ENCODE assay signal across 8 cellular contexts in genomic region chr7:27192546-27193334, GRCh38. TPM values are rescaled to one million over a fixed set of nuclear protein-coding genes. Genes with fewer than 3 reads are reported as not detected.
DNase-seq lines count a peak whose midpoint lies in the region; ATAC-seq lines count a peak whose summit lies in the region.
"Had no signal": no experiment of that assay in that cellular context is flagged by ENCODE, and none has a peak within 500 bp of the region (broad histone marks: within the 10 kb centered on the region; RNA-seq: fewer than 3 reads in every experiment).

No MANE protein-coding gene starts in this region.

- H3K27ac Mint-ChIP-seq in activated T-cell treated with anti-CD3 and anti-CD28 coated beads, Interleukin-2, amount 50 U/mL, for 24 hours, result no peak overlapping the region
- H3K27ac Mint-ChIP-seq in stimulated activated naive CD8-positive, alpha-beta T cell treated with anti-CD3 and anti-CD28 coated beads, Interleukin-15, Interleukin-2, amounts not matched to agents 100 ng/mL and 50 ng/mL, for 24 hours, result no peak overlapping the region
- H3K27ac Mint-ChIP-seq: T-helper 1 cell treated with Interleukin-12 subunit alpha and Interleukin-12 subunit beta and Interleukin-4 antibody, amounts not matched to agents 30 μg/mL and 1 μg/mL, for 36 hours had no signal

- H3K4me1 Mint-ChIP-seq in activated T-cell treated with anti-CD3 and anti-CD28 coated beads, Interleukin-2, amount 50 U/mL, for 24 hours (ENCODE audit: low read depth), result peaks cover 31% of the 10 kb centered on the region
- peaks cover 30% of the 10 kb centered on the region for H3K4me1 Mint-ChIP-seq in stimulated activated naive CD8-positive, alpha-beta T cell treated with anti-CD3 and anti-CD28 coated beads, Interleukin-15, Interleukin-2, amounts not matched to agents 100 ng/mL and 50 ng/mL, for 24 hours (ENCODE audit: low read depth)

- intact Hi-C loops in left colon (cut with DNase I, micrococcal nuclease), result no loop called here

- DNase-seq in HT-29 (ENCODE audit: low spot score) (peak; percentile 59), left colon (peak; percentile 34 to 60), Ammon's horn (ENCODE audit: low spot score) (no peak), epidermal melanocyte (ENCODE audit: insufficient read length, low spot score) (no peak)
- peak; percentile 34 for DNase-seq in activated T-cell treated with anti-CD3 and anti-CD28 coated beads, Interleukin-2, amount 50 U/mL, for 24 hours
- no peak for DNase-seq in activated CD4-positive, alpha-beta T cell treated with anti-CD3 and anti-CD28 coated beads, Interleukin-2, amount 50 U/mL, for 48 hours

- peak overlapping the region; percentile 57 for H3K4me3 Mint-ChIP-seq in activated T-cell treated with anti-CD3 and anti-CD28 coated beads, Interleukin-2, amount 50 U/mL, for 24 hours
- H3K4me3 Mint-ChIP-seq in stimulated activated naive CD8-positive, alpha-beta T cell treated with anti-CD3 and anti-CD28 coated beads, Interleukin-15, Interleukin-2, amounts not matched to agents 100 ng/mL and 50 ng/mL, for 24 hours, result peak overlapping the region; percentile 63
- H3K4me3 Mint-ChIP-seq: T-helper 1 cell treated with Interleukin-12 subunit alpha and Interleukin-12 subunit beta and Interleukin-4 antibody, amounts not matched to agents 30 μg/mL and 1 μg/mL, for 36 hours had no signal

- no peaks in the 10 kb centered on the region for H3K36me3 Mint-ChIP-seq in activated T-cell treated with anti-CD3 and anti-CD28 coated beads, Interleukin-2, amount 50 U/mL, for 24 hours (ENCODE audit: low read depth)
- H3K36me3 Mint-ChIP-seq in stimulated activated naive CD8-positive, alpha-beta T cell treated with anti-CD3 and anti-CD28 coated beads, Interleukin-15, Interleukin-2, amounts not matched to agents 100 ng/mL and 50 ng/mL, for 24 hours (ENCODE audit: low read depth), result no peaks in the 10 kb centered on the region

- H3K27me3 Mint-ChIP-seq in activated T-cell treated with anti-CD3 and anti-CD28 coated beads, Interleukin-2, amount 50 U/mL, for 24 hours, result peaks cover 93% of the 10 kb centered on the region
- H3K27me3 Mint-ChIP-seq in stimulated activated naive CD8-positive, alpha-beta T cell treated with anti-CD3 and anti-CD28 coated beads, Interleukin-15, Interleukin-2, amounts not matched to agents 100 ng/mL and 50 ng/mL, for 24 hours, result peaks cover 93% of the 10 kb centered on the region

- no peaks in the 10 kb centered on the region for H3K9me3 Mint-ChIP-seq in activated T-cell treated with anti-CD3 and anti-CD28 coated beads, Interleukin-2, amount 50 U/mL, for 24 hours
- H3K9me3 Mint-ChIP-seq in stimulated activated naive CD8-positive, alpha-beta T cell treated with anti-CD3 and anti-CD28 coated beads, Interleukin-15, Interleukin-2, amounts not matched to agents 100 ng/mL and 50 ng/mL, for 24 hours, result no peaks in the 10 kb centered on the region
- H3K9me3 Mint-ChIP-seq: T-helper 1 cell treated with Interleukin-12 subunit alpha and Interleukin-12 subunit beta and Interleukin-4 antibody, amounts not matched to agents 30 μg/mL and 1 μg/mL, for 36 hours had no signal

- ATAC-seq in left colon, result peak; percentile 8

RNA-seq across cellular contexts. Expression of gene HOXA13, which starts 7.2 kb away (rescaled TPM):
- 19.8 and 22.2 TPM in 2 replicates for total RNA-seq in HT-29 (2014; rRNA removed; shearing (Covaris generic))
- 10 to 100 TPM; 35.2 to 39.4 TPM for total RNA-seq in left colon

RNA-seq across cellular contexts. Expression of gene HOXA11, which starts 7.7 kb away (rescaled TPM):
- total RNA-seq in HT-29 (2014; rRNA removed; shearing (Covaris generic)), result 67.7 and 74.3 TPM in 2 replicates
- 1 to 10 TPM; 3.1 to 6.1 TPM for total RNA-seq in left colon

RNA-seq across cellular contexts. Expression of gene HOXA10, which starts 18.6 kb away (rescaled TPM):
- 78.9 and 86.4 TPM in 2 replicates for total RNA-seq in HT-29 (2014; rRNA removed; shearing (Covaris generic))
- total RNA-seq in left colon, result 10 to 100 TPM; 23.4 to 30.0 TPM

RNA-seq across cellular contexts. Expression of gene HOXA9, which starts 27.4 kb away (rescaled TPM):
- 96.1 and 99.2 TPM in 2 replicates for total RNA-seq in HT-29 (2014; rRNA removed; shearing (Covaris generic))
- total RNA-seq in left colon, result 10 to 100 TPM; 18.0 to 28.6 TPM

RNA-seq across cellular contexts. Expression of gene HOXA7, which starts 36.3 kb away (rescaled TPM):
- total RNA-seq in HT-29 (2014; rRNA removed; shearing (Covaris generic)), result 5.6 and 10.7 TPM in 2 replicates
- total RNA-seq in left colon, result 10 to 100 TPM; 30.2 to 38.9 TPM

Comparison
In these comparisons a context has a peak if more than half of its experiments do, and no peak if none do; other contexts are left out.
1. DNase-seq: peak in HT-29 (single experiment), activated T-cell treated with anti-CD3 and anti-CD28 coated beads, Interleukin-2, amount 50 U/mL, for 24 hours (single experiment) and left colon (2 of 2); none in Ammon's horn (single experiment), activated CD4-positive, alpha-beta T cell treated with anti-CD3 and anti-CD28 coated beads, Interleukin-2, amount 50 U/mL, for 48 hours (0 of 2) and epidermal melanocyte (single experiment).